ENCODE assay signal across 19 cellular contexts in the genomic region with DNA sequence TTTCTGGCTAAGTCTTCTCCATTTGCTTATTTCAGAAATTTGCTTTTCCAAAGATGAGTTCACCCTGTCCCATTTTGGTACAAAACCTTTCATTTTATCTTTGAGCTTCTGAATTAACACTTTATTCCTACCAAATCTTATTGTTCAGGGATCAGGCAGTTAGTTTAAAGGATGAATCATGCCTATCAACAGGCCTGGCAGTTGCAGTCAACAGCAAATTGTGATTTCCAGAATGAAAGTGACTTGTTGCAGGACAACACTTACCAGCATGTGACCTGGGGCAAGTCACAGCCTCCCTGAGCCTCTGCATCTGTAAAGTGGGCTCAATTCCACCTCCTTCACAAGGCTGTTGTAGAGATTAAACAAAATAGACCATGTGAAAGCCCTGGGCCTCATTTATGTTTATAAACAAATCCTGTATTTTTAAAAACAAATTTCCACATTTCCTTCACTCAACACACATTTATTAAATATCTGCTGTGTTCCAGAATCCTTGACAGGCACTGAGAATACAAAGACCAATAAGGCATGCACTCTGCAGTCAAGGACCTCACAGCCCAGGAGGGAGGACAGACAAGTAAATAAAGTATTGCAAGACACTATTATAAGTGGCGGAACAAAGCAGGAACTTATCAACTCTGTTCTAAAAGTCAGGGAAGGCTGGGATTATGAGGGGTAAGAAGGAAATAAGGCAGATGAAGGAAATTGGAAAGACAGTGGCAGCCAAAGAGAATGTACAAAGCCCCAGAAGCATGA.
DNase-seq lines count a peak whose midpoint lies in the region; ATAC-seq and TF ChIP-seq lines count a peak whose summit lies in the region.
"Had no signal": no experiment of that assay in that cellular context is flagged by ENCODE, and none has a peak within 500 bp of the region (broad histone marks: within the 10 kb centered on the region; RNA-seq: fewer than 3 reads in every experiment).

No MANE protein-coding gene starts in this region.

- H3K4me3 ChIP-seq in SK-N-SH (ENCODE audit: low read depth in 2 of 2, low read length in 1 of 2), result no peak overlapping the region
- no peak overlapping the region for H3K4me3 ChIP-seq in lung
- H3K4me3 ChIP-seq: MG63 had no signal

- POLR2A ChIA-PET in SK-N-SH (lab: Yijun Ruan, JAX), result no interaction called here

- ATAC-seq in SK-N-SH treated with all-trans-retinoic acid at 6 μM for 48 hours (no peak), lung (ENCODE audit: insufficient read depth, low FRiP score) (no peak)

- H3K4me2 ChIP-seq in SK-N-SH, result no peak overlapping the region
- H3K4me2 ChIP-seq: KMS-11 had no signal

- no peaks in the 10 kb centered on the region for H4K20me1 ChIP-seq in SK-N-SH (ENCODE audit: insufficient read depth)

- WGBS in SK-N-SH (ENCODE audit: low lambda C conversion rate), result 100% methylated on average over 1 of the region's 1 CpG
- 69 to 97% methylated on average over 1 of the region's 1 CpG for WGBS in lung, 2 donors

- TF ChIP-seq EP300 in SK-N-SH (IDR thresholded peaks at IDR 0.05; ENCODE audit: borderline replicate concordance in 1 of 2, low read depth in 1 of 2, low read length in 1 of 2), result no peak

- H3K79me2 ChIP-seq in SK-N-SH (ENCODE audit: insufficient read depth), result no peaks in the 10 kb centered on the region

- CTCF ChIA-PET in SK-N-SH (lab: Yijun Ruan, JAX), result no interaction called here

- no peaks in the 10 kb centered on the region for H3K36me3 ChIP-seq in SK-N-SH (replicated peaks in 1 of 2; ENCODE audit: control insufficient read depth in 1 of 2, insufficient read depth in 2 of 2, low read length in 1 of 2)
- no peaks in the 10 kb centered on the region for H3K36me3 ChIP-seq in lung (ENCODE audit: control insufficient read depth in 2 of 2, insufficient read depth in 2 of 2, low read length in 2 of 2)
- H3K36me3 ChIP-seq: MG63 had no signal

- peaks cover 7% of the 10 kb centered on the region for H3F3A ChIP-seq in SK-N-SH (replicated peaks; ENCODE audit: insufficient read depth)

- no peak overlapping the region for H3K27ac ChIP-seq in SK-N-SH (ENCODE audit: low read depth in 2 of 2, low read length in 1 of 2)
- H3K27ac ChIP-seq in VCaP, result 0 out of 2 replicates have a peak overlapping the region, but pooled peaks have one; percentile 7
- H3K27ac ChIP-seq in lung (ENCODE audit: low read depth in 1 of 2, low read length in 1 of 2), result no peak overlapping the region
- H3K27ac ChIP-seq: 22Rv1, C4-2B, KMS-11 had no signal

- no peak for TF ChIP-seq CTCF in SK-N-SH (IDR thresholded peaks at IDR 0.05)
- TF ChIP-seq CTCF in VCaP (conservative IDR thresholded peaks at IDR 0.05), result no peak
- TF ChIP-seq CTCF in lung (IDR thresholded peaks at IDR 0.05; ENCODE audit: control extremely low read depth, extremely low read depth), result no peak

- DNase-seq in SK-N-SH (no peak), lung (ENCODE audit: low spot score) (peak; percentile 41), COLO829 (ENCODE audit: low spot score) (no peak), AML-193 (lab: John Stamatoyannopoulos, UW) (no peak), anterior cingulate cortex (lab: John Stamatoyannopoulos, UW) (no peak), NCI-H446 (lab: John Stamatoyannopoulos, UW) (no peak)
- DNase-seq: COR-L47, DMS153, MG63, NCI-H1105, NCI-H1694 treated with DMSO at 0.1 percent for 48 hours, NCI-H774, SIG-M5, SW 1271 had no signal

- no peaks in the 10 kb centered on the region for H3K9me2 ChIP-seq in SK-N-SH

- H3K9ac ChIP-seq in SK-N-SH, result no peak overlapping the region
- H3K9ac ChIP-seq: KMS-11 had no signal

- peak overlapping the region; percentile 1; the same call in 1 of the 2 replicates for H2AFZ ChIP-seq in SK-N-SH (ENCODE audit: low read depth)

- H3K9me3 ChIP-seq in SK-N-SH (no peaks in the 10 kb centered on the region), lung (ENCODE audit: control insufficient read depth in 2 of 2, insufficient read depth in 1 of 2, low read length in 1 of 2) (no peaks in the 10 kb centered on the region)
- H3K9me3 ChIP-seq: MG63 had no signal

- H3K4me1 ChIP-seq in SK-N-SH (ENCODE audit: control insufficient read depth in 1 of 2, insufficient read depth in 2 of 2, low read depth in 1 of 2, low read length in 1 of 2), result 0 out of 4 replicates have a peak, but pooled peaks cover 0 to 6% of the 10 kb centered on the region in 2 experiments
- H3K4me1 ChIP-seq in lung (ENCODE audit: control insufficient read depth in 2 of 2, insufficient read depth in 2 of 2, low read length in 2 of 2), result peaks cover 0 to 3% of the 10 kb centered on the region in 2 donors

- no peak for TF ChIP-seq RAD21 in SK-N-SH (IDR thresholded peaks at IDR 0.05; ENCODE audit: low read length)

- no peaks in the 10 kb centered on the region for H3K27me3 ChIP-seq in SK-N-SH (ENCODE audit: insufficient read depth)
- no peaks in the 10 kb centered on the region for H3K27me3 ChIP-seq in lung (ENCODE audit: control insufficient read depth, insufficient read depth)
- H3K27me3 ChIP-seq: MG63 had no signal

TF ChIP-seq in SK-N-SH, 30 proteins besides CTCF, POLR2A, EP300 and RAD21:
- TF ChIP-seq POLR2AphosphoS5 (IDR thresholded peaks at IDR 0.05; ENCODE audit: low read depth, low read length) (no peak), MAX (IDR thresholded peaks at IDR 0.05; ENCODE audit: low read depth) (no peak)
TF ChIP-seq in SK-N-SH: peak in this region for 0.

TF ChIP-seq in SK-N-SH treated with all-trans-retinoic acid at 6 μM for 48 hours, 23 proteins besides CTCF, POLR2A, EP300 and RAD21 (continues in another document):
- TF ChIP-seq TSHZ2 (CRISPR knock-in tag; IDR thresholded peaks at IDR 0.05), result no peak
- TF ChIP-seq, protein P1, sequence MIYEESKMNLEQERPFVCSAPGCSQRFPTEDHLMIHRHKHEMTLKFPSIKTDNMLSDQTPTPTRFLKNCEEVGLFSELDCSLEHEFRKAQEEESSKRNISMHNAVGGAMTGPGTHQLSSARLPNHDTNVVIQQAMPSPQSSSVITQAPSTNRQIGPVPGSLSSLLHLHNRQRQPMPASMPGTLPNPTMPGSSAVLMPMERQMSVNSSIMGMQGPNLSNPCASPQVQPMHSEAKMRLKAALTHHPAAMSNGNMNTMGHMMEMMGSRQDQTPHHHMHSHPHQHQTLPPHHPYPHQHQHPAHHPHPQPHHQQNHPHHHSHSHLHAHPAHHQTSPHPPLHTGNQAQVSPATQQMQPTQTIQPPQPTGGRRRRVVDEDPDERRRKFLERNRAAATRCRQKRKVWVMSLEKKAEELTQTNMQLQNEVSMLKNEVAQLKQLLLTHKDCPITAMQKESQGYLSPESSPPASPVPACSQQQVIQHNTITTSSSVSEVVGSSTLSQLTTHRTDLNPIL (CRISPR knock-in tag; IDR thresholded peaks at IDR 0.05; ENCODE audit: low read depth), result no peak
- TF ChIP-seq ZNF565 (CRISPR knock-in tag; conservative IDR thresholded peaks at IDR 0.05; ENCODE audit: low read depth), result no peak
- TF ChIP-seq, protein P2, sequence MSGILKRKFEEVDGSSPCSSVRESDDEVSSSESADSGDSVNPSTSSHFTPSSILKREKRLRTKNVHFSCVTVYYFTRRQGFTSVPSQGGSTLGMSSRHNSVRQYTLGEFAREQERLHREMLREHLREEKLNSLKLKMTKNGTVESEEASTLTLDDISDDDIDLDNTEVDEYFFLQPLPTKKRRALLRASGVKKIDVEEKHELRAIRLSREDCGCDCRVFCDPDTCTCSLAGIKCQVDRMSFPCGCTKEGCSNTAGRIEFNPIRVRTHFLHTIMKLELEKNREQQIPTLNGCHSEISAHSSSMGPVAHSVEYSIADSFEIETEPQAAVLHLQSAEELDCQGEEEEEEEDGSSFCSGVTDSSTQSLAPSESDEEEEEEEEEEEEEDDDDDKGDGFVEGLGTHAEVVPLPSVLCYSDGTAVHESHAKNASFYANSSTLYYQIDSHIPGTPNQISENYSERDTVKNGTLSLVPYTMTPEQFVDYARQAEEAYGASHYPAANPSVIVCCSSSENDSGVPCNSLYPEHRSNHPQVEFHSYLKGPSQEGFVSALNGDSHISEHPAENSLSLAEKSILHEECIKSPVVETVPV (CRISPR knock-in tag; IDR thresholded peaks at IDR 0.05), result no peak
- no peak for TF ChIP-seq BACH2 (CRISPR knock-in tag; IDR thresholded peaks at IDR 0.05; ENCODE audit: borderline replicate concordance)
- TF ChIP-seq ZNF8 (CRISPR knock-in tag; IDR thresholded peaks at IDR 0.05), result no peak
- TF ChIP-seq ISL1 (CRISPR knock-in tag; IDR thresholded peaks at IDR 0.05), result no peak
- no peak for TF ChIP-seq RARB (CRISPR knock-in tag; IDR thresholded peaks at IDR 0.05)
- TF ChIP-seq GLIS3 (CRISPR knock-in tag; IDR thresholded peaks at IDR 0.05), result no peak
- TF ChIP-seq ARNTL (CRISPR knock-in tag; IDR thresholded peaks at IDR 0.05; ENCODE audit: borderline replicate concordance, low read depth), result no peak
